In the genomic region with DNA sequence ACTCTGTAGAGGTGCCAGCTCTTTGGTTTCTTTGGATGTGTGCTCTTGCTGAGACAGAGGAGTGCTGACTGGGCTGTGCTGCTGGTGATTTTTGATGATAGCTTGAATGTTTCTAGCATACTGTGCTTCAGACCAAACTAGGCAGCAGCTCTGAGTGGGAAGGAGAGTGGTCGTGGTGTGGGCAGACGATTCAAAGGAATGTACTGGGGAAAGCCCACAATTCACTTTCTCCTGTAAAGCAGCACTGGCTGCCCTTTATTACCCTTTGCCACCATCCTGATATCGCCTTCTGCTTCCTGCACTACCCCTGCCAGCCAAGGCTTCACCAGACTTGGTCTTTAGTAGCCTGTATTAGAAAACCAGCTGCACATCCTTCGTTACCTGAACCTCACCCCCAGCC, we compare ENCODE assay signal across 1 cellular context.
TF ChIP-seq lines count a peak whose summit lies in the region.

No MANE protein-coding gene starts in this region.

TF ChIP-seq in H1, 55 proteins besides CTCF, POLR2A, EP300 and RAD21:
- TF ChIP-seq CREB1 (IDR thresholded peaks at IDR 0.05), result no peak
- no peak for TF ChIP-seq SIX5 (IDR thresholded peaks at IDR 0.05; ENCODE audit: low read depth, low read length)
- TF ChIP-seq SIN3A (conservative IDR thresholded peaks at IDR 0.05 in 1 of 2, IDR thresholded peaks at IDR 0.05 in 1 of 2; ENCODE audit: low read depth in 1 of 2, low read length in 2 of 2), result no peak
- no peak for TF ChIP-seq SUZ12 (IDR thresholded peaks at IDR 0.05; ENCODE audit: low read length)
- no peak for TF ChIP-seq EZH2 (IDR thresholded peaks at IDR 0.05; ENCODE audit: low read depth, low read length, severe bottlenecking)
- no peak for TF ChIP-seq FOSL1 (IDR thresholded peaks at IDR 0.05; ENCODE audit: insufficient read depth, low read depth, low read length)
- no peak for TF ChIP-seq SP1 (IDR thresholded peaks at IDR 0.05; ENCODE audit: low read depth, low read length)
- TF ChIP-seq JUND (IDR thresholded peaks at IDR 0.05; ENCODE audit: low read length), result no peak
- no peak for TF ChIP-seq TAF7 (optimal IDR thresholded peaks at IDR 0.05; ENCODE audit: borderline replicate concordance, low read depth, low read length)
TF ChIP-seq in H1: peak in this region for 0.
